Comparison of ENCODE assay signal across 17 cellular contexts in the genomic region with DNA sequence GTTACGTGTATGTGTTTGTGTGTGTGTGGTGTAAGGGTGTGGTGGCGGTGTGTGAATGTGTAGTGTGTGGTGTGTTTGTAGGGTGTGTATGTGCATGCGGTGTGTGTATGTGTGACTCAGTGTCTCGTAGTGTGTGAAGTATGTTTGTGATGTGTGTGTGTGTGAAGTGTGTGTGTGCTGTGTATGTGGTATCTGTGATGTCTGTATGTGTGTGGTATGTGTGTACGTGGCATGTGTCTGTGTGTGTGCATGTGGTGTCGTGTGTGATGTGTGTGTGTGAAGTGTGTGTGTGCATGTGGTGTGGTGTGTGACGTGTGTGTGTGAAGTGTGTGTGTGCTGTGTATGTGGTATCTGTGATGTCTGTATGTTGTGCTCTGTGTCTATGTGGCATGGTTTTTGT.
A peak's percentile ranks its signal among the peaks of the same experiment; 100 is the strongest.
DNase-seq lines count a peak whose midpoint lies in the region; ATAC-seq, FAIRE-seq and TF ChIP-seq lines count a peak whose summit lies in the region.
"Had no signal": no experiment of that assay in that cellular context is flagged by ENCODE, and none has a peak within 500 bp of the region (broad histone marks: within the 10 kb centered on the region; RNA-seq: fewer than 3 reads in every experiment).

No MANE protein-coding gene starts in this region.

- no peak overlapping the region for H3K27ac Mint-ChIP-seq in activated CD4-positive, alpha-beta memory T cell treated with anti-CD3 and anti-CD28 coated beads for 36 hours
- H3K27ac Mint-ChIP-seq: B cell; CD8-positive, alpha-beta T cell had no signal

- no peak overlapping the region for H3K4me3 Mint-ChIP-seq in activated CD4-positive, alpha-beta memory T cell treated with anti-CD3 and anti-CD28 coated beads for 36 hours
- H3K4me3 Mint-ChIP-seq: B cell; CD8-positive, alpha-beta T cell had no signal

- no peaks in the 10 kb centered on the region for H3K27me3 Mint-ChIP-seq in activated CD4-positive, alpha-beta memory T cell treated with anti-CD3 and anti-CD28 coated beads for 36 hours
- H3K27me3 Mint-ChIP-seq: B cell had no signal

- 68% methylated on average over 7 of the region's 7 CpGs for WGBS in GM12878 (ENCODE audit: insufficient coverage, insufficient replicate concordance, low lambda C conversion rate, missing lambda C conversion rate)
- 85% methylated on average over 7 of the region's 7 CpGs for WGBS in esophagus muscularis mucosa

- SMC1A ChIA-PET in GM12878 (lab: Charles Lee; ENCODE audit: uncharacterized antibody, unreplicated experiment): no interaction called here

- in situ Hi-C loops in GM12878 (cut with MboI): no loop called here

- DNase-seq in HTR-8/SVneo (ENCODE audit: insufficient read length, low spot score): no peak
- DNase-seq in GM12878 (ENCODE audit: low read depth, low spot score): no peak
- peak; percentile 85 for DNase-seq in esophagus muscularis mucosa (ENCODE audit: extremely low spot score)
- DNase-seq in stimulated activated CD4-positive, alpha-beta T cell treated with anti-CD3 and anti-CD28 coated beads, Interleukin-2, amount 100 ng/mL, for 48 hours: no peak
- no peak for DNase-seq in activated CD4-positive, alpha-beta memory T cell treated with anti-CD3 and anti-CD28 coated beads for 36 hours
- DNase-seq: CD8-positive, alpha-beta T cell; COR-L47; DMS 273 treated with DMSO at 0.1 percent for 48 hours; DMS53; DND-41; EL had no signal

- FAIRE-seq in HTR-8/SVneo (lab: Jason Lieb, UNC) (peak; percentile 100), GM12878 (lab: Jason Lieb, UNC) (peak; percentile 92)
- FAIRE-seq: GM19239 had no signal

- no peak for TF ChIP-seq RAD21 in GM12878 (IDR thresholded peaks at IDR 0.05; ENCODE audit: insufficient read depth, low read depth, low read length)

- H3K36me3 ChIP-seq in GM12878 (ENCODE audit: control insufficient read depth in 2 of 2, insufficient read depth in 2 of 2, low read length in 1 of 2) (no peaks in the 10 kb centered on the region), esophagus muscularis mucosa (no peaks in the 10 kb centered on the region)
- H3K36me3 ChIP-seq: BLaER1 treated with 17β-estradiol and CSF1 and Interleukin-3, amounts not matched to agents 10 nM and 100 nM; HAP-1 had no signal

- ATAC-seq in GM12878: no peak
- no peak for ATAC-seq in HG03378 (IDR thresholded peaks at IDR 0.05; ENCODE audit: unreplicated experiment)
- ATAC-seq: CD8-positive, alpha-beta T cell had no signal

- H3K4me1 Mint-ChIP-seq in activated CD4-positive, alpha-beta memory T cell treated with anti-CD3 and anti-CD28 coated beads for 36 hours (ENCODE audit: low read depth): no peaks in the 10 kb centered on the region
- H3K4me1 Mint-ChIP-seq: B cell had no signal

- no peak overlapping the region for H3K4me2 ChIP-seq in GM12878 (ENCODE audit: control insufficient read depth, insufficient read depth)
- H3K4me2 ChIP-seq: BLaER1 treated with 17β-estradiol and CSF1 and Interleukin-3, amounts not matched to agents 10 nM and 100 nM had no signal

- H3K9me3 ChIP-seq in GM12878 (replicated peaks; ENCODE audit: control insufficient read depth, insufficient read depth, low read length): no peaks in the 10 kb centered on the region
- H3K9me3 ChIP-seq in esophagus muscularis mucosa: peaks cover 0 to 7% (median 5%) of the 10 kb centered on the region in 4 donors
- H3K9me3 ChIP-seq: HAP-1 had no signal

- H3K9ac ChIP-seq in GM12878 (ENCODE audit: control insufficient read depth, insufficient read depth, low read length): no peak overlapping the region
- H3K9ac ChIP-seq: BLaER1 treated with 17β-estradiol and CSF1 and Interleukin-3, amounts not matched to agents 10 nM and 100 nM had no signal

- intact Hi-C loops in GM12878 (cut with micrococcal nuclease; ENCODE audit: unreplicated experiment): no loop called here
- intact Hi-C loops in esophagus muscularis mucosa (cut with DNase I): no loop called here
- intact Hi-C loops in activated CD4-positive, alpha-beta memory T cell treated with anti-CD3 and anti-CD28 coated beads for 36 hours (cut with micrococcal nuclease): no loop called here

- H3K4me1 ChIP-seq in GM12878 (ENCODE audit: control insufficient read depth, insufficient read depth, low read length) (no peaks in the 10 kb centered on the region), esophagus muscularis mucosa (no peaks in the 10 kb centered on the region)
- H3K4me1 ChIP-seq: BLaER1 treated with 17β-estradiol and CSF1 and Interleukin-3, amounts not matched to agents 10 nM and 100 nM; HAP-1 had no signal

- H2AFZ ChIP-seq in GM12878 (ENCODE audit: control insufficient read depth, low read depth, low read length): no peak overlapping the region

- TF ChIP-seq EP300 in GM12878 (IDR thresholded peaks at IDR 0.05; ENCODE audit: borderline replicate concordance in 1 of 2, control insufficient read depth in 1 of 2, low read depth in 2 of 2, low read length in 2 of 2): no peak
- TF ChIP-seq EP300 in esophagus muscularis mucosa (IDR thresholded peaks at IDR 0.05): no peak

- H3K36me3 Mint-ChIP-seq in activated CD4-positive, alpha-beta memory T cell treated with anti-CD3 and anti-CD28 coated beads for 36 hours: no peaks in the 10 kb centered on the region
- H3K36me3 Mint-ChIP-seq: CD8-positive, alpha-beta T cell had no signal

- CTCF ChIA-PET in GM12878 (lab: Yijun Ruan, JAX): no interaction called here
- CTCF ChIA-PET in activated CD4-positive, alpha-beta memory T cell treated with anti-CD3 and anti-CD28 coated beads for 36 hours (lab: Charles Lee): no interaction called here

- H4K20me1 ChIP-seq in GM12878 (ENCODE audit: control insufficient read depth, insufficient read depth): no peaks in the 10 kb centered on the region
- H4K20me1 ChIP-seq: BLaER1 treated with 17β-estradiol and CSF1 and Interleukin-3, amounts not matched to agents 10 nM and 100 nM had no signal

- no peak for TF ChIP-seq POLR2A in GM12878 (IDR thresholded peaks at IDR 0.05; ENCODE audit: low read depth, low read length)
- no peak for TF ChIP-seq POLR2A in esophagus muscularis mucosa (IDR thresholded peaks at IDR 0.05; ENCODE audit: low read depth)

- H3K4me3 ChIP-seq in GM12878 (no peak overlapping the region), esophagus muscularis mucosa (no peak overlapping the region)
- H3K4me3 ChIP-seq: BLaER1 treated with 17β-estradiol and CSF1 and Interleukin-3, amounts not matched to agents 10 nM and 100 nM; HAP-1 had no signal

- BruUV-seq in GM12878 (replicated peaks; lab: Mats Ljungman, UMichigan): no TSS peak

- H3K27me3 ChIP-seq in GM12878 (replicated peaks in 1 of 2; ENCODE audit: control insufficient read depth in 2 of 2, insufficient read depth in 2 of 2, low read length in 1 of 2) (no peaks in the 10 kb centered on the region), esophagus muscularis mucosa (no peaks in the 10 kb centered on the region)
- H3K27me3 ChIP-seq: BLaER1 treated with 17β-estradiol and CSF1 and Interleukin-3, amounts not matched to agents 10 nM and 100 nM had no signal

- TF ChIP-seq CTCF in GM12878 (IDR thresholded peaks at IDR 0.05 in 2 of 3, conservative IDR thresholded peaks at IDR 0.05 in 1 of 3; ENCODE audit: control insufficient read depth in 2 of 3, extremely low read depth in 1 of 3, insufficient read depth in 1 of 3, low read depth in 3 of 3, low read length in 3 of 3) (no peak), esophagus muscularis mucosa (IDR thresholded peaks at IDR 0.05) (no peak)

- no peaks in the 10 kb centered on the region for H3K79me2 ChIP-seq in GM12878 (ENCODE audit: control insufficient read depth, insufficient read depth, low read length)

- H3K27ac ChIP-seq in GM12878 (ENCODE audit: control insufficient read depth, insufficient read depth) (no peak overlapping the region), esophagus muscularis mucosa (replicated peaks in 1 of 4) (no peak overlapping the region)
- H3K27ac ChIP-seq: BLaER1 treated with 17β-estradiol and CSF1 and Interleukin-3, amounts not matched to agents 10 nM and 100 nM; HL-60 had no signal

- POLR2A ChIA-PET in GM12878 (lab: Charles Lee): no interaction called here
- POLR2A ChIA-PET in activated CD4-positive, alpha-beta memory T cell treated with anti-CD3 and anti-CD28 coated beads for 36 hours (lab: Charles Lee): no interaction called here

- RAD21 ChIA-PET in GM12878 (lab: Charles Lee; ENCODE audit: unreplicated experiment): no interaction called here

- peaks cover 4% of the 10 kb centered on the region for H3K9me3 Mint-ChIP-seq in activated CD4-positive, alpha-beta memory T cell treated with anti-CD3 and anti-CD28 coated beads for 36 hours

TF ChIP-seq in GM12878, 131 proteins besides CTCF, POLR2A, EP300 and RAD21 (continues in another document):
- TF ChIP-seq ZNF384 (IDR thresholded peaks at IDR 0.05; ENCODE audit: borderline replicate concordance, low read depth, low read length): no peak
- no peak for TF ChIP-seq TCF12 (IDR thresholded peaks at IDR 0.05; ENCODE audit: low read depth, low read length)
- no peak for TF ChIP-seq GABPA (IDR thresholded peaks at IDR 0.05; ENCODE audit: low read depth)
- no peak for TF ChIP-seq ZBTB33 (IDR thresholded peaks at IDR 0.05)
- TF ChIP-seq NR2F1 (conservative IDR thresholded peaks at IDR 0.05): no peak
- no peak for TF ChIP-seq ASH2L (IDR thresholded peaks at IDR 0.05; ENCODE audit: borderline replicate concordance, low read depth)
